ENCODE assay signal across 27 cellular contexts in genomic region chr13:99876651-99877050, GRCh38.
"Had no signal": no experiment of that assay in that cellular context is flagged by ENCODE, and none has a peak within 500 bp of the region (broad histone marks: within the 10 kb centered on the region; RNA-seq: fewer than 3 reads in every experiment).

No MANE protein-coding gene starts in this region.

- H3K9me3 Mint-ChIP-seq: naive thymus-derived CD4-positive, alpha-beta T cell; nephron; stimulated activated effector memory CD8-positive, alpha-beta T cell treated with anti-CD3 and anti-CD28 coated beads, Interleukin-12 subunit alpha, Interleukin-12 subunit beta, amount 100 ng/mL, for 72 hours had no signal

- H3K36me3 Mint-ChIP-seq: stimulated activated effector memory CD8-positive, alpha-beta T cell treated with anti-CD3 and anti-CD28 coated beads, Interleukin-12 subunit alpha, Interleukin-12 subunit beta, amount 100 ng/mL, for 72 hours had no signal

- H3K27me3 ChIP-seq: esophagus squamous epithelium, heart right ventricle, left lung, ovary, sigmoid colon, stomach, thyroid gland, vagina had no signal

- ATAC-seq: heart right ventricle; left cardiac atrium; left lung; naive thymus-derived CD4-positive, alpha-beta T cell; psoas muscle; right cardiac atrium; stimulated activated effector memory CD8-positive, alpha-beta T cell treated with anti-CD3 and anti-CD28 coated beads, Interleukin-12 subunit alpha, Interleukin-12 subunit beta, amount 100 ng/mL, for 72 hours had no signal

- H3K36me3 ChIP-seq: esophagus squamous epithelium, heart right ventricle, left lung, ovary, sigmoid colon, stomach, thyroid gland, vagina had no signal

- H3K27ac Mint-ChIP-seq: naive thymus-derived CD4-positive, alpha-beta T cell; nephron; stimulated activated effector memory CD8-positive, alpha-beta T cell treated with anti-CD3 and anti-CD28 coated beads, Interleukin-12 subunit alpha, Interleukin-12 subunit beta, amount 100 ng/mL, for 72 hours had no signal

- H3K4me3 Mint-ChIP-seq: naive thymus-derived CD4-positive, alpha-beta T cell; nephron; stimulated activated effector memory CD8-positive, alpha-beta T cell treated with anti-CD3 and anti-CD28 coated beads, Interleukin-12 subunit alpha, Interleukin-12 subunit beta, amount 100 ng/mL, for 72 hours had no signal

- H3K9me3 ChIP-seq: esophagus squamous epithelium, heart right ventricle, left lung, ovary, psoas muscle, sigmoid colon, stomach, thyroid gland, vagina had no signal

- H3K4me1 ChIP-seq: esophagus squamous epithelium, heart right ventricle, left lung, psoas muscle, sigmoid colon, stomach, thyroid gland, vagina had no signal

- H3K4me1 Mint-ChIP-seq: naive thymus-derived CD4-positive, alpha-beta T cell; stimulated activated effector memory CD8-positive, alpha-beta T cell treated with anti-CD3 and anti-CD28 coated beads, Interleukin-12 subunit alpha, Interleukin-12 subunit beta, amount 100 ng/mL, for 72 hours had no signal

- H3K27ac ChIP-seq: esophagus squamous epithelium, heart right ventricle, left lung, ovary, psoas muscle, sigmoid colon, stomach, thyroid gland, vagina had no signal

- DNase-seq: dermis blood vessel endothelial cell; effector memory CD4-positive, alpha-beta T cell; esophagus squamous epithelium; foreskin melanocyte; glutamatergic neuron; heart right ventricle; hippocampal formation; left cardiac atrium; left lung; mesendoderm; midbrain; naive thymus-derived CD4-positive, alpha-beta T cell; occipital lobe; ovary; posterior cingulate gyrus; psoas muscle; right cardiac atrium; sigmoid colon; stimulated activated CD4-positive, alpha-beta T cell treated with anti-CD3 and anti-CD28 coated beads, Interleukin-2, amount 100 ng/mL, for 24 hours; stimulated activated CD4-positive, alpha-beta T cell treated with anti-CD3 and anti-CD28 coated beads, Interleukin-4, amount 100 ng/mL, for 24 hours; stimulated activated naive CD4-positive, alpha-beta T cell treated with Interleukin-2 at 50 U/mL for 16 hours; stomach; thyroid gland; trophoblast cell had no signal

- H3K4me3 ChIP-seq: esophagus squamous epithelium, heart right ventricle, left lung, ovary, psoas muscle, sigmoid colon, stomach, thyroid gland, vagina had no signal
